In the genomic region with DNA sequence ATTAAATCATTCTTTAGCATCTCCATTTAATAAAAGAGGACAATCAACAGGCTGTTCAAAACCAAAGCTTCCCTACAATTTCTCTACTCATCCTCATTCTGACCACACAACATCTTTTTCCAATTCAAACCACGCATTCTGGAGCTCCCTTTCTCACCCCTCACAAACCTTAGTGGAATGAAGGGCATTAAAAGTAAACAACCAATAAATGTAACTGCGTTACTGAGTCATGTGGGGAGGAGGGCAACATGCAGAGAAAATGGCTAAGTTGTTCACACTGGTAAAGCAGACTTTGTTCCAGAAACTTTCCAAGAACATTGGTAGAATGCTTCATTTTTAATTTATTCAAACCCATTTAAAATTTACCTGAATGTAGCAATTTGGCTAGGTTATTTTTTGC, we compare ENCODE assay signal across 25 cellular contexts. TPM values are rescaled to one million over a fixed set of nuclear protein-coding genes. Genes with fewer than 3 reads are reported as not detected.
A peak's percentile ranks its signal among the peaks of the same experiment; 100 is the strongest.
DNase-seq lines count a peak whose midpoint lies in the region; ATAC-seq and TF ChIP-seq lines count a peak whose summit lies in the region.
"Had no signal": no experiment of that assay in that cellular context is flagged by ENCODE, and none has a peak within 500 bp of the region (broad histone marks: within the 10 kb centered on the region; RNA-seq: fewer than 3 reads in every experiment).

No MANE protein-coding gene starts in this region.

- no peaks in the 10 kb centered on the region for H3K27me3 ChIP-seq in DND-41 (ENCODE audit: insufficient read depth, low read length, poor library complexity)
- H3K27me3 ChIP-seq: BLaER1, Peyer's patch had no signal

- no peak overlapping the region for H3K4me3 ChIP-seq in DND-41 (ENCODE audit: low read depth in 1 of 2, low read length in 2 of 2)
- H3K4me3 ChIP-seq: BLaER1, Peyer's patch had no signal

- DNase-seq in DND-41 (no peak), M059J (ENCODE audit: low read depth) (peak; percentile 23), caudate nucleus (lab: John Stamatoyannopoulos, UW) (no peak), foreskin melanocyte (peak; percentile 42), NCI-H345 (lab: John Stamatoyannopoulos, UW) (no peak)
- DNase-seq: CD4-positive, CD25-positive, alpha-beta regulatory T cell; DMS53; GOT3; HCEC 1CT; Kasumi-1; MV-4-11; NCI-H1105; NCI-H1436 treated with DMSO at 0.1 percent for 48 hours; NCI-H1930; NCI-H2107; NCI-H446; NCI-H526; OCI-M1; Peyer's patch had no signal

- H4K20me1 ChIP-seq in DND-41 (ENCODE audit: insufficient read depth, low read length), result no peaks in the 10 kb centered on the region
- H4K20me1 ChIP-seq: BLaER1 had no signal

- no peaks in the 10 kb centered on the region for H3K9me3 ChIP-seq in DND-41 (ENCODE audit: insufficient read depth, low read length, severe bottlenecking)
- H3K9me3 ChIP-seq: BLaER1, Peyer's patch had no signal

- H2AFZ ChIP-seq in DND-41 (ENCODE audit: low read depth, low read length), result 0 out of 2 replicates have a peak overlapping the region, but pooled peaks have one; percentile 11

- H3K9ac ChIP-seq in DND-41 (ENCODE audit: low read depth, low read length), result no peak overlapping the region
- H3K9ac ChIP-seq: BLaER1 had no signal

- no peak overlapping the region for H3K4me2 ChIP-seq in DND-41 (ENCODE audit: insufficient read depth, low read length)
- H3K4me2 ChIP-seq: BLaER1 had no signal

- H3K79me2 ChIP-seq in DND-41 (ENCODE audit: insufficient read depth, low read length), result no peaks in the 10 kb centered on the region

- H3K27ac ChIP-seq in DND-41 (ENCODE audit: low read length) (no peak overlapping the region), caudate nucleus (ENCODE audit: low read depth, low read length) (peak overlapping the region; percentile 11)
- H3K27ac ChIP-seq: BLaER1, Peyer's patch had no signal

- no peak for TF ChIP-seq CTCF in DND-41 (IDR thresholded peaks at IDR 0.05; ENCODE audit: borderline replicate concordance, extremely low read depth, low read length, poor library complexity, severe bottlenecking)

- ATAC-seq in DND-41 (ENCODE audit: insufficient read depth, low read depth), result no peak
- ATAC-seq in GM18861 (IDR thresholded peaks at IDR 0.05; ENCODE audit: unreplicated experiment), result no peak
- no peak for ATAC-seq in GM19324 (IDR thresholded peaks at IDR 0.05; ENCODE audit: low FRiP score, unreplicated experiment)
- no peak for ATAC-seq in GM18868 (IDR thresholded peaks at IDR 0.05; ENCODE audit: unreplicated experiment)
- ATAC-seq: SK-N-SH treated with all-trans-retinoic acid at 6 μM for 48 hours had no signal

- no peaks in the 10 kb centered on the region for H3K36me3 ChIP-seq in DND-41 (ENCODE audit: insufficient read depth, low read length)
- H3K36me3 ChIP-seq: BLaER1, Peyer's patch had no signal

- no peaks in the 10 kb centered on the region for H3K4me1 ChIP-seq in DND-41 (ENCODE audit: insufficient read depth, low read length)
- H3K4me1 ChIP-seq: BLaER1, Peyer's patch had no signal

RNA-seq across cellular contexts. Expression of a gene that starts 19.6 kb away (rescaled TPM):
- 1.6 and 4.1 TPM in 2 replicates for total RNA-seq in M059J (2014; rRNA removed; shearing (Covaris generic))
- total RNA-seq: A172; CD4-positive, CD25-positive, alpha-beta regulatory T cell had no signal

Comparison
In these comparisons a context has a peak if more than half of its experiments do, and no peak if none do; other contexts are left out.
1. DNase-seq: peak in M059J (single experiment) and foreskin melanocyte (single experiment); none in DND-41 (single experiment), caudate nucleus (0 of 61) and NCI-H345 (single experiment).